Comparison of ENCODE assay signal across 9 cellular contexts in the genomic region with DNA sequence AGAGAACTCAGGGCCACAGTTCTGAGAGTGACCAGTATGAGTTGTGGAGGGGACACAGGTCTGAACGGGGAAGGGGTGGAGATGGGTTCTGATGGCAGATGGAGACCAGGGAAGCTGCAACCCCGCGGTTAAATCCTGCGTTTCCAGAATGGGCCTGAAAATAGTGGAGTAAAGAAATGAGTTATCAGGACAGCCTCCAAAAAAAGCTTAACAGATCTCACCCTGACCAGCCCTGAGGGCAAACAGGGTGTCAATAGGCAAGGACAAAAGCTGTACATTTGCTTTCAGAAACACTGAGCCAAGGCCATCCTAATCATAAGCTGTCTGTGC. TPM values are rescaled to one million over a fixed set of nuclear protein-coding genes. Genes with fewer than 3 reads are reported as not detected.
A peak's percentile ranks its signal among the peaks of the same experiment; 100 is the strongest.
DNase-seq lines count a peak whose midpoint lies in the region; ATAC-seq and TF ChIP-seq lines count a peak whose summit lies in the region.
"Had no signal": no experiment of that assay in that cellular context is flagged by ENCODE, and none has a peak within 500 bp of the region (broad histone marks: within the 10 kb centered on the region; RNA-seq: fewer than 3 reads in every experiment).

No MANE protein-coding gene starts in this region.

- peak overlapping the region; percentile 63 to 98 (median 84) for H3K4me3 Mint-ChIP-seq in naive thymus-derived CD8-positive, alpha-beta T cell

- TF ChIP-seq CTCF in AG09309 (IDR thresholded peaks at IDR 0.05; ENCODE audit: control insufficient read depth, insufficient read depth, low read depth, low read length, missing control alignments): no peak

- H3K4me3 ChIP-seq in AG09309 (ENCODE audit: control insufficient read depth, low read depth, low read length): peak overlapping the region; percentile 46

- POLR2A ChIA-PET in naive thymus-derived CD8-positive, alpha-beta T cell (lab: Charles Lee): no interaction called here

- DNase-seq in AG09309 (ENCODE audit: low read depth) (no peak), NCI-H1930 (lab: John Stamatoyannopoulos, UW) (no peak), NCI-H2081 treated with DMSO at 0.1 percent for 48 hours (lab: John Stamatoyannopoulos, UW) (no peak)
- no peak for DNase-seq in naive thymus-derived CD8-positive, alpha-beta T cell
- DNase-seq in stimulated activated CD4-positive, alpha-beta T cell treated with anti-CD3 and anti-CD28 coated beads, Interleukin-4, amount 100 ng/mL, for 4 hours: no peak

- H3K36me3 Mint-ChIP-seq in naive thymus-derived CD8-positive, alpha-beta T cell: peaks cover 0 to 4% (median 2%) of the 10 kb centered on the region in 3 donors

- ATAC-seq in HG02970 (IDR thresholded peaks at IDR 0.05; ENCODE audit: low FRiP score, unreplicated experiment): peak; percentile 12
- ATAC-seq in naive thymus-derived CD8-positive, alpha-beta T cell: no peak
- ATAC-seq in HG02588 (IDR thresholded peaks at IDR 0.05; ENCODE audit: unreplicated experiment): no peak

- H3K27ac ChIP-seq in cingulate gyrus (ENCODE audit: low read depth, low read length): peak overlapping the region; percentile 73
- H3K27ac ChIP-seq: epithelial cell of prostate had no signal

- peaks cover 25 to 60% (median 41%) of the 10 kb centered on the region in 5 donors for H3K27me3 Mint-ChIP-seq in naive thymus-derived CD8-positive, alpha-beta T cell

- H3K27ac Mint-ChIP-seq in naive thymus-derived CD8-positive, alpha-beta T cell: no peak overlapping the region

- H3K4me1 Mint-ChIP-seq in naive thymus-derived CD8-positive, alpha-beta T cell: peaks cover 6 to 11% (median 9%) of the 10 kb centered on the region in 4 donors

- peaks cover 0 to 7% (median 0%) of the 10 kb centered on the region in 9 donors for H3K9me3 Mint-ChIP-seq in naive thymus-derived CD8-positive, alpha-beta T cell

RNA-seq across cellular contexts. Expression of gene RTN1, which starts 0.6 kb away (rescaled TPM):
- not detected for total RNA-seq in naive thymus-derived CD8-positive, alpha-beta T cell
- under 1 TPM in 1 of 3 donors, not detected in 2; 0.10 TPM for polyA plus RNA-seq in naive thymus-derived CD8-positive, alpha-beta T cell

RNA-seq across cellular contexts. Expression of gene LRRC9, which starts 48.8 kb away (rescaled TPM):
- not detected for total RNA-seq in naive thymus-derived CD8-positive, alpha-beta T cell
- not detected for polyA plus RNA-seq in naive thymus-derived CD8-positive, alpha-beta T cell
